Comparison of ENCODE assay signal across 8 cellular contexts in the genomic region with DNA sequence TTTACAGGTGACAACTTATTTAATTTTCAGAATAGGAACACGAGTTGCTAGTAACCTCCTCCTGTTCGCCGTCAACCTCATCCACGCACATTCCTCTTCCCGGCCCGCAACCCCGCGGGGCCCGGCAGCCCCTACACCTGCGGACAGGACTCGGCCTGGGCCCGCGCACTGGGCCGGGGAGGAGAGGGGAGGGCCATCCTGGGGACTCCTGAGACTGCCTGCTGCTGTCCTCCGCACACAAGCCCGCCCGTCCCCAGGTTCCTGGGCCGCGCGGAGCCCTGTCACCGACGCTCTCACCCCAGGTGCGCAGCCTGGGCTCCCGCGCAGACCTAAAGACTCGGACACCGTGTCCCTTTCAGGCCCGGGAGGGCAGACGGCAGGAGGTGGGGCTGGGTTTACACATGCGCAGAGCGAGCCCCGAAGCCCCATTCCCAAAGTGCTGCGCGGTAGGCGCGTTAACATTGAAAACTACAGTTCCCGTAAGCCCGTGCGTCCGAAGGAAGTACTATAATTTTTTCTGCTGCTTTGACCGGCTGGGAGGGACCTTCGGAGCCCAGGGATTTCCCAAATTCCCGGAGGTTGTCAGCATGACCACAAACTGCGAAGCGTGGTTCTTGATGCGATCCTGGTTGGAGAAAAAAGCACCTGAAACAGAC.
A peak's percentile ranks its signal among the peaks of the same experiment; 100 is the strongest.
DNase-seq lines count a peak whose midpoint lies in the region; ATAC-seq and TF ChIP-seq lines count a peak whose summit lies in the region.
"Not testable (repeated sequence)": the region's sequence is repeated elsewhere in the genome, so short reads cannot be mapped to it uniquely, and the experiment has no call there.

No MANE protein-coding gene starts in this region.

- ATAC-seq in HG02623 (IDR thresholded peaks at IDR 0.05; ENCODE audit: unreplicated experiment) = peak; percentile 98
- ATAC-seq in stimulated activated naive B cell treated with anti-CD40 and anti-IgM and Interleukin-4, amounts not matched to agents 10 μg/mL and 1 μg/mL and 100 μg/mL, for 72 hours (replicated peaks) = peak; percentile 98 to 99

- in situ Hi-C loops in SK-MEL-5 (cut with HindIII; ENCODE audit: low pct_unique_long_range_greater_than_20kb, low sequenced_read_pairs) = not testable (repeated sequence)

- not testable (repeated sequence) for TF ChIP-seq POLR2A in NB4 (IDR thresholded peaks at IDR 0.05; ENCODE audit: extremely low read depth, insufficient read length)

- H3K36me3 ChIP-seq in neural progenitor cell = not testable (repeated sequence)

- H3K9ac ChIP-seq in neural progenitor cell = not testable (repeated sequence)

- H3K9me3 Mint-ChIP-seq in neural progenitor cell; stimulated activated naive B cell treated with anti-CD40 and anti-IgM and Interleukin-4, amounts not matched to agents 10 μg/mL and 1 μg/mL and 100 μg/mL, for 72 hours: not testable (repeated sequence)

- H2AFZ ChIP-seq in neural progenitor cell (replicated peaks) = peak overlapping the region; percentile 24

- H3F3A ChIP-seq in neural progenitor cell (ENCODE audit: low read depth) = not testable (repeated sequence)

- H3K4me3 Mint-ChIP-seq in neural progenitor cell = peak overlapping the region; percentile 95
- H3K4me3 Mint-ChIP-seq in stimulated activated naive B cell treated with anti-CD40 and anti-IgM and Interleukin-4, amounts not matched to agents 10 μg/mL and 1 μg/mL and 100 μg/mL, for 72 hours = peak overlapping the region; percentile 85 to 98

- not testable (repeated sequence) for TF ChIP-seq CTCF in NB4 (IDR thresholded peaks at IDR 0.05; ENCODE audit: low read depth, low read length); foreskin fibroblast (IDR thresholded peaks at IDR 0.05; ENCODE audit: low read depth, low read length); neural progenitor cell (IDR thresholded peaks at IDR 0.05)

- not testable (repeated sequence) for H3K27me3 Mint-ChIP-seq in neural progenitor cell (ENCODE audit: insufficient read depth, low read depth); stimulated activated naive B cell treated with anti-CD40 and anti-IgM and Interleukin-4, amounts not matched to agents 10 μg/mL and 1 μg/mL and 100 μg/mL, for 72 hours

- H3K36me3 Mint-ChIP-seq in neural progenitor cell; stimulated activated naive B cell treated with anti-CD40 and anti-IgM and Interleukin-4, amounts not matched to agents 10 μg/mL and 1 μg/mL and 100 μg/mL, for 72 hours: not testable (repeated sequence)

- peak overlapping the region; percentile 52 for H3K4me3 ChIP-seq in NB4 (ENCODE audit: low read depth, low read length)
- peak overlapping the region; percentile 41 to 50 for H3K4me3 ChIP-seq in foreskin fibroblast (ENCODE audit: low read depth in 1 of 2, low read length in 2 of 2)
- peak overlapping the region; percentile 50 for H3K4me3 ChIP-seq in neural progenitor cell

- peak; percentile 50 for DNase-seq in ELR (ENCODE audit: low read depth)
- DNase-seq in NB4 (ENCODE audit: low read depth) = peak; percentile 72
- peak; percentile 87 for DNase-seq in SK-MEL-5 (ENCODE audit: low read depth, low spot score)
- DNase-seq in activated gamma-delta T cell treated with anti-CD3 and anti-CD28 coated beads, Interleukin-2, amount 50 U/mL, for 16 hours (ENCODE audit: low read depth) = peak; percentile 25
- DNase-seq in foreskin fibroblast = peak; percentile 55 to 87
- DNase-seq in neural progenitor cell (ENCODE audit: low spot score) = peak; percentile 76
- DNase-seq in stimulated activated naive B cell treated with anti-CD40 and anti-IgM and Interleukin-4, amounts not matched to agents 10 μg/mL and 1 μg/mL and 100 μg/mL, for 72 hours = peak; percentile 78

- H3K4me1 Mint-ChIP-seq in neural progenitor cell; stimulated activated naive B cell treated with anti-CD40 and anti-IgM and Interleukin-4, amounts not matched to agents 10 μg/mL and 1 μg/mL and 100 μg/mL, for 72 hours: not testable (repeated sequence)

- H3K27ac ChIP-seq in neural progenitor cell = not testable (repeated sequence)

- H3K79me2 ChIP-seq in neural progenitor cell (ENCODE audit: low read depth) = not testable (repeated sequence)

- H4K20me1 ChIP-seq in neural progenitor cell (ENCODE audit: low read depth) = not testable (repeated sequence)

- peak overlapping the region; percentile 71 for H3K4me2 ChIP-seq in neural progenitor cell

- peak overlapping the region; percentile 83 for H3K27ac Mint-ChIP-seq in neural progenitor cell
- H3K27ac Mint-ChIP-seq in stimulated activated naive B cell treated with anti-CD40 and anti-IgM and Interleukin-4, amounts not matched to agents 10 μg/mL and 1 μg/mL and 100 μg/mL, for 72 hours = peak overlapping the region; percentile 94

- not testable (repeated sequence) for H3K9me3 ChIP-seq in neural progenitor cell (ENCODE audit: low read depth)

- H3K4me1 ChIP-seq in neural progenitor cell = not testable (repeated sequence)

- not testable (repeated sequence) for H3K27me3 ChIP-seq in neural progenitor cell

Comparison
In these comparisons a context has a peak if more than half of its experiments do, and no peak if none do; other contexts are left out.
1. DNase-seq: peak in every context shown above with its lines; median percentile 87 in SK-MEL-5; 78 in stimulated activated naive B cell treated with anti-CD40 and anti-IgM and Interleukin-4, amounts not matched to agents 10 μg/mL and 1 μg/mL and 100 μg/mL, for 72 hours; 76 in neural progenitor cell; 72 in NB4; 71 in foreskin fibroblast; 50 in ELR; 25 in activated gamma-delta T cell treated with anti-CD3 and anti-CD28 coated beads, Interleukin-2, amount 50 U/mL, for 16 hours.